Comparison of ENCODE assay signal across 13 cellular contexts in the genomic region with DNA sequence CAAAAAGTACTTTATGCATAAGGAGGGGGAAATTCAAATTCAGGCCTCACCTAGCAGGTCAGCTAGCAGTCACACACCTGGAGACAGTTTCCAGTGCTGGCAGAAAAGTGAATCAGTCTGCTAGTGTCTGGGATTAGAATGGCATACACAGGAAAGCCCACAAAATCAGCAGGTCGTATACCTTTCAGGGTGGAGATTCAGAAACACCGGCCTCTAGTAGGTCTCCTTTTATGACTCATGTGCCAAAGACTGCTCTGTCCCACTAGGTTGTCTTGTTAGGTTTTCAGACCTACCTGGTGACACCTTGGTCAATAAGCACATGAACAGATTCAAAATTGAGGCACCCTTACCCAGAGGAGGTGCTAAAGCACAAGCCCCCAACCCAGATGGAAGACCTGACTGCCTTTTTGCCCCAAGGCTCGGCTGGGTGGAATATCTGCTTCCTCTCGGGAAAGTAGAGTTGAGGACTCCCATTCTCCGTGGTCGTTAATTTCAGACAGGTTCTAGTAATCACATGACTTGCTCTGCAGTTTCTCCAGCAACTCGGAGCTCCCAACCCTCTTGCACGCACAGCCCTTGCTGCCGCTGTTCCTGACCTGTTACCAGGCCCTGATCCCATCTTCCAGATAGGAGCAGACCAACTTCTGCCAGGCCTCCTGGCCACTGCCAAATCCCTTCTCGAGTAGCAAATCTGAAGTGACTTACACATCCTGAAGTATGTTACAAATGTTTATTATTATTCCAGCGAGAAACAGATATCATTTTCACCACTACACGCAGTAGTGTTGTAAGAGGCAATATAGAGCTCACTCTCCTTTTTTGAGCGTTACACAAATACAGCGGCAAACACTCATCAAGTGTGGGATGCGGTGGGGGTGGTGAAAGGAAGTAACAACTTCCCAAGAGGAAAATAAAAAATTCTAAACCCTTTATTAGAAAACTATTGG. TPM values are rescaled to one million over a fixed set of nuclear protein-coding genes. Genes with fewer than 3 reads are reported as not detected.
A peak's percentile ranks its signal among the peaks of the same experiment; 100 is the strongest.
DNase-seq lines count a peak whose midpoint lies in the region; ATAC-seq and TF ChIP-seq lines count a peak whose summit lies in the region.
"Had no signal": no experiment of that assay in that cellular context is flagged by ENCODE, and none has a peak within 500 bp of the region (broad histone marks: within the 10 kb centered on the region; RNA-seq: fewer than 3 reads in every experiment).

No MANE protein-coding gene starts in this region.

- H3K4me3 ChIP-seq in CD8-positive, alpha-beta T cell (ENCODE audit: low read depth, low read length), result no peak overlapping the region
- H3K4me3 ChIP-seq in GM23248 (no peak overlapping the region), adrenal gland (no peak overlapping the region)
- no peak overlapping the region for H3K4me3 ChIP-seq in naive thymus-derived CD4-positive, alpha-beta T cell (ENCODE audit: low read length)
- H3K4me3 ChIP-seq: right lobe of liver had no signal

- H3K27ac Mint-ChIP-seq in CD8-positive, alpha-beta T cell, result peak overlapping the region; percentile 90
- peak overlapping the region in 6 of 9 donors; percentile 39 to 96 (median 81) for H3K27ac Mint-ChIP-seq in naive thymus-derived CD4-positive, alpha-beta T cell

- CTCF ChIA-PET in CD8-positive, alpha-beta T cell (lab: Charles Lee), result no interaction called here
- CTCF ChIA-PET in naive thymus-derived CD4-positive, alpha-beta T cell (lab: Charles Lee), result no interaction called here

- no peaks in the 10 kb centered on the region for H3K9me3 ChIP-seq in CD8-positive, alpha-beta T cell (ENCODE audit: low read length)
- H3K9me3 ChIP-seq in GM23248 (ENCODE audit: low read depth) (no peaks in the 10 kb centered on the region), adrenal gland (replicated peaks in 1 of 3) (no peaks in the 10 kb centered on the region)
- H3K9me3 ChIP-seq in naive thymus-derived CD4-positive, alpha-beta T cell (ENCODE audit: control insufficient read depth in 2 of 3, low read length in 3 of 3), result no peaks in the 10 kb centered on the region
- H3K9me3 ChIP-seq: right lobe of liver had no signal

- no peaks in the 10 kb centered on the region for H3K9me3 Mint-ChIP-seq in CD8-positive, alpha-beta T cell
- H3K9me3 Mint-ChIP-seq in naive thymus-derived CD4-positive, alpha-beta T cell, result peaks cover 0 to 5% (median 0%) of the 10 kb centered on the region in 11 donors

- in situ Hi-C loops in GM23248 (cut with MboI), result no loop called here

- POLR2A ChIA-PET in CD8-positive, alpha-beta T cell (lab: Charles Lee), result no interaction called here
- POLR2A ChIA-PET in naive thymus-derived CD4-positive, alpha-beta T cell (lab: Charles Lee), result no interaction called here

- TF ChIP-seq CTCF in CD8-positive, alpha-beta T cell (IDR thresholded peaks at IDR 0.05), result no peak
- no peak for TF ChIP-seq CTCF in adrenal gland (IDR thresholded peaks at IDR 0.05)

- H2AFZ ChIP-seq in GM23248, result 0 out of 2 replicates have a peak overlapping the region, but pooled peaks have one; percentile 45

- H3K27me3 ChIP-seq in CD8-positive, alpha-beta T cell (ENCODE audit: insufficient read depth, low read length), result no peaks in the 10 kb centered on the region
- H3K27me3 ChIP-seq in GM23248 (replicated peaks; ENCODE audit: insufficient read depth) (no peaks in the 10 kb centered on the region), adrenal gland (no peaks in the 10 kb centered on the region)
- no peaks in the 10 kb centered on the region for H3K27me3 ChIP-seq in naive thymus-derived CD4-positive, alpha-beta T cell (ENCODE audit: control insufficient read depth in 2 of 2, insufficient read depth in 2 of 2, low read length in 2 of 2)
- H3K27me3 ChIP-seq: right lobe of liver had no signal

- H3K4me3 Mint-ChIP-seq in CD8-positive, alpha-beta T cell, result no peak overlapping the region
- peak overlapping the region in 1 of 10 donors; percentile 67 for H3K4me3 Mint-ChIP-seq in naive thymus-derived CD4-positive, alpha-beta T cell
- H3K4me3 Mint-ChIP-seq: activated naive CD4-positive, alpha-beta T cell treated with anti-CD3 and anti-CD28 coated beads for 36 hours had no signal

- intact Hi-C loops in CD8-positive, alpha-beta T cell (cut with DNase I, micrococcal nuclease), result no loop called here
- intact Hi-C loops in naive thymus-derived CD4-positive, alpha-beta T cell (cut with micrococcal nuclease), result loop anchor here in 1 of 2 donors (5.0 to 10.0 kb wide), 3 partner anchors 112 to 235 kb away; a partner anchor contains a TSS
- intact Hi-C loops in adrenal gland (cut with DNase I), result no loop called here

- peak overlapping the region; percentile 93 for H3K9ac ChIP-seq in GM23248

- WGBS in GM23248 (ENCODE audit: low coverage in 1 of 2, low lambda C conversion rate in 2 of 2, missing lambda C conversion rate in 2 of 2), 2 experiments, result 95 to 96% methylated on average over 15 of the region's 15 CpGs
- WGBS in adrenal gland, 4 donors, result 88 to 90% (median 89%) methylated on average over 15 of the region's 15 CpGs

- no peak overlapping the region for H3K4me2 ChIP-seq in GM23248 (ENCODE audit: unreplicated experiment)

- H4K20me1 ChIP-seq in GM23248 (ENCODE audit: insufficient read depth), result no peaks in the 10 kb centered on the region

- no peak for ATAC-seq in CD8-positive, alpha-beta T cell
- ATAC-seq in naive thymus-derived CD4-positive, alpha-beta T cell, result no peak

- H3K4me1 Mint-ChIP-seq in CD8-positive, alpha-beta T cell (ENCODE audit: low read depth), result peaks cover 41% of the 10 kb centered on the region
- peaks cover 9 to 64% (median 25%) of the 10 kb centered on the region in 7 donors for H3K4me1 Mint-ChIP-seq in naive thymus-derived CD4-positive, alpha-beta T cell

- H3K4me1 ChIP-seq in CD8-positive, alpha-beta T cell (ENCODE audit: insufficient read depth, low read length), result peaks cover 22% of the 10 kb centered on the region
- H3K4me1 ChIP-seq in GM23248 (ENCODE audit: insufficient read depth), result peaks cover 21% of the 10 kb centered on the region
- peaks cover 0 to 16% of the 10 kb centered on the region in 2 donors for H3K4me1 ChIP-seq in naive thymus-derived CD4-positive, alpha-beta T cell (ENCODE audit: control insufficient read depth in 2 of 2, insufficient read depth in 2 of 2, low read length in 2 of 2)
- H3K4me1 ChIP-seq in adrenal gland (replicated peaks in 1 of 2), result peaks cover 8 to 39% of the 10 kb centered on the region in 2 donors
- H3K4me1 ChIP-seq: right lobe of liver had no signal

- no peaks in the 10 kb centered on the region for H3K9me2 ChIP-seq in GM23248 (ENCODE audit: insufficient read depth)

- H3K36me3 ChIP-seq in CD8-positive, alpha-beta T cell (ENCODE audit: insufficient read depth, low read length), result no peaks in the 10 kb centered on the region
- peaks cover 5% of the 10 kb centered on the region; the same call in 1 of the 2 replicates for H3K36me3 ChIP-seq in GM23248 (ENCODE audit: low read depth)
- no peaks in the 10 kb centered on the region for H3K36me3 ChIP-seq in naive thymus-derived CD4-positive, alpha-beta T cell (ENCODE audit: control insufficient read depth in 2 of 3, insufficient read depth in 3 of 3, low read length in 3 of 3)
- H3K36me3 ChIP-seq in adrenal gland (replicated peaks in 1 of 2), result no peaks in the 10 kb centered on the region
- H3K36me3 ChIP-seq: right lobe of liver had no signal

- H3K79me2 ChIP-seq in GM23248 (ENCODE audit: insufficient read depth), result peaks cover 31% of the 10 kb centered on the region

- peaks cover 8% of the 10 kb centered on the region for H3K36me3 Mint-ChIP-seq in CD8-positive, alpha-beta T cell
- H3K36me3 Mint-ChIP-seq in naive thymus-derived CD4-positive, alpha-beta T cell, result peaks cover 5 to 33% (median 19%) of the 10 kb centered on the region in 5 donors

- H3K27ac ChIP-seq in CD8-positive, alpha-beta T cell (ENCODE audit: low read depth, low read length), result peak overlapping the region; percentile 29
- H3K27ac ChIP-seq in GM23248 (peak overlapping the region; percentile 99), adrenal gland (peak overlapping the region in 1 of 5 donors; percentile 5)
- no peak overlapping the region for H3K27ac ChIP-seq in naive thymus-derived CD4-positive, alpha-beta T cell (ENCODE audit: low read depth, low read length)
- H3K27ac ChIP-seq: right lobe of liver had no signal

- no peaks in the 10 kb centered on the region for H3K27me3 Mint-ChIP-seq in CD8-positive, alpha-beta T cell (ENCODE audit: low read depth)
- H3K27me3 Mint-ChIP-seq in naive thymus-derived CD4-positive, alpha-beta T cell, result no peaks in the 10 kb centered on the region

- no peak for TF ChIP-seq POLR2A in adrenal gland (IDR thresholded peaks at IDR 0.05)

- peaks cover 37% of the 10 kb centered on the region for H3F3A ChIP-seq in GM23248 (ENCODE audit: insufficient read depth)

- no peak for DNase-seq in CD8-positive, alpha-beta T cell
- no peak for DNase-seq in GM23248
- peak; percentile 42 for DNase-seq in cerebellar cortex (ENCODE audit: low spot score)
- no peak for DNase-seq in naive thymus-derived CD4-positive, alpha-beta T cell
- DNase-seq in adrenal gland, result no peak
- DNase-seq in NCI-H82 (lab: John Stamatoyannopoulos, UW), result no peak
- DNase-seq in superior temporal gyrus (ENCODE audit: extremely low spot score), result no peak
- no peak for DNase-seq in D341Med (ENCODE audit: low spot score)
- DNase-seq: COR-L47, NCI-H1105, right lobe of liver, SIG-M5 had no signal

RNA-seq across cellular contexts. Expression of a gene that starts 46.6 kb away (rescaled TPM):
- total RNA-seq in CD8-positive, alpha-beta T cell, result 1 to 10 TPM; 1.2 to 2.8 TPM
- total RNA-seq in GM23248 (2014; rRNA removed; shearing (Covaris generic)), result 3.0 and 3.4 TPM in 2 replicates
- polyA plus RNA-seq in GM23248 (2016; fragmentation: Nextera tagmentation; extraction: Ambion mirVana) (3.9 and 4.8 TPM in 2 replicates), adrenal gland (1 to 10 TPM; 2.3 to 4.3 (median 3.1) TPM)
- total RNA-seq in naive thymus-derived CD4-positive, alpha-beta T cell, result 10 to 100 TPM in 2 of 5 experiments, 1 to 10 TPM in 3; 2.0 to 16.2 (median 4.4) TPM
- 1 to 10 TPM; 1.1 to 1.2 TPM for polyA plus RNA-seq in naive thymus-derived CD4-positive, alpha-beta T cell
- 1 to 10 TPM; 2.2 to 7.3 (median 3.9) TPM for total RNA-seq in adrenal gland
